ENCODE assay signal across 28 cellular contexts in the genomic region with DNA sequence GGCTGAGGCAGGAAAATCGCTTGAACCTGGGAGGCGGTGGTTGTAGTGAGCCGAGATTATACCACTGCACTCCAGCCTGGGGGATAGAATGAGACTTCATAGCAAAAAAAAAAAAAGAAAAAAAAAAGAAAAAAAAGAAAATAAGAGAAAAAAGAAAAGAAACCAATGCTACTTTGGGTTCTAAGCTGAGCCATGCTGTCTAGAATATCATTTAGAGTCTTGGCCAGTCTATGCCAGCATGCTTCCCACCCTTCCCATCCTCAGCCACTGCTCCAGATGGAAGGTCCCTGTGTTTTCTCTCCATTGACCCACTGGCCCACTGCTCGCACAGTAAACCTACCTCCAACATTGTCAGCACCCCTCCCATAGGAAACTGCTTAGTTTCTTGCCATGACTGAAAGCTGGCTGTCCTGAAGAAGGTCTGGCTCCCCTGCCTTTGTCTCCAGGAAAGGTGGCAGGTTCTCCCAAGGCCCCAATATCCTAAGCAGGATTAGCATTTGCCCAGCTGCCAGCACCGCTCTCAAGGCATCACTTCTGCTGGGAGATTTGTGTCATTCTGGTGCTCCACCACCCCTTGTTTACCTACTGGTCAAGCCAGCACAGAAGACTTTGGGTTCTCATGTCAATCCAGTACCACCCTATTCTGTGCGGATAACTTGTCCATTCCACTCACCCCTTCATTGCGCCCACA.
"Had no signal": no experiment of that assay in that cellular context is flagged by ENCODE, and none has a peak within 500 bp of the region (broad histone marks: within the 10 kb centered on the region; RNA-seq: fewer than 3 reads in every experiment).

No MANE protein-coding gene starts in this region.

- H3K36me3 Mint-ChIP-seq: activated CD4-positive, alpha-beta memory T cell treated with anti-CD3 and anti-CD28 coated beads for 36 hours; activated naive CD8-positive, alpha-beta T cell; immature natural killer cell; mesothelial cell of epicardium; naive B cell had no signal

- H3K36me3 ChIP-seq: heart left ventricle, neutrophil, pancreas, suprapubic skin, tibial nerve had no signal

- ATAC-seq: activated T-cell treated with anti-CD3 and anti-CD28 coated beads, Interleukin-2, amount 50 U/mL, for 72 hours; left colon had no signal

- H3K27me3 ChIP-seq: body of pancreas, neutrophil, pancreas, suprapubic skin, tibial nerve had no signal

- H3K4me1 Mint-ChIP-seq: activated CD4-positive, alpha-beta T cell treated with anti-CD3 and anti-CD28 coated beads, Interleukin-2, amount 10 ng/mL, durations not matched to agents 24 days and 14 days; immature natural killer cell; mesothelial cell of epicardium; nephron progenitor cell had no signal

- DNase-seq: activated CD4-positive, alpha-beta memory T cell treated with anti-CD3 and anti-CD28 coated beads for 36 hours; activated CD4-positive, alpha-beta T cell treated with anti-CD3 and anti-CD28 coated beads, Interleukin-2, amount 10 ng/mL, durations not matched to agents 24 days and 14 days; activated CD4-positive, CD25-positive, alpha-beta regulatory T cell treated with anti-CD3 and anti-CD28 coated beads, Interleukin-2, amount 50 U/mL, for 72 hours; activated naive CD4-positive, alpha-beta T cell treated with Interleukin-2 at 50 U/mL for 16 hours; activated T-cell treated with anti-CD3 and anti-CD28 coated beads for 4 hours; activated T-cell treated with anti-CD3 and anti-CD28 coated beads, Interleukin-2, amount 50 U/mL, for 72 hours; anterior cingulate cortex; body of pancreas; effector CD8-positive, alpha-beta T cell; heart left ventricle; hypothalamus; immature natural killer cell; kidney; left colon; naive B cell; nephron progenitor cell; pancreas; psoas muscle; stimulated activated CD4-positive, alpha-beta T cell treated with anti-CD3 and anti-CD28 coated beads, Interleukin-15, amount 100 ng/mL, for 24 hours; stimulated activated CD4-positive, alpha-beta T cell treated with anti-CD3 and anti-CD28 coated beads, Interleukin-2, amount 100 ng/mL, for 24 hours; stimulated activated naive CD4-positive, alpha-beta T cell; T-helper 1 cell; T1000 had no signal

- H3K4me1 ChIP-seq: body of pancreas, pancreas, psoas muscle, suprapubic skin had no signal

- H3K9me3 ChIP-seq: body of pancreas, heart left ventricle, neutrophil, pancreas, psoas muscle, suprapubic skin, tibial nerve had no signal

- H3K27ac ChIP-seq: body of pancreas, heart left ventricle, neutrophil, pancreas, psoas muscle, suprapubic skin had no signal

- H3K4me3 Mint-ChIP-seq: activated CD4-positive, alpha-beta memory T cell treated with anti-CD3 and anti-CD28 coated beads for 36 hours; activated CD4-positive, alpha-beta T cell treated with anti-CD3 and anti-CD28 coated beads, Interleukin-2, amount 10 ng/mL, durations not matched to agents 24 days and 14 days; activated naive CD8-positive, alpha-beta T cell; activated T-cell treated with anti-CD3 and anti-CD28 coated beads, Interleukin-2, amount 50 U/mL, for 72 hours; immature natural killer cell; mesothelial cell of epicardium; naive B cell; nephron progenitor cell had no signal

- H3K9me3 Mint-ChIP-seq: activated CD4-positive, alpha-beta memory T cell treated with anti-CD3 and anti-CD28 coated beads for 36 hours; activated CD4-positive, alpha-beta T cell treated with anti-CD3 and anti-CD28 coated beads, Interleukin-2, amount 10 ng/mL, durations not matched to agents 24 days and 14 days; activated T-cell treated with anti-CD3 and anti-CD28 coated beads, Interleukin-2, amount 50 U/mL, for 72 hours; immature natural killer cell; mesothelial cell of epicardium; naive B cell; nephron progenitor cell had no signal

- H3K27me3 Mint-ChIP-seq: activated naive CD8-positive, alpha-beta T cell had no signal

- H3K4me3 ChIP-seq: body of pancreas, heart left ventricle, pancreas, psoas muscle, suprapubic skin, tibial nerve had no signal

- H3K27ac Mint-ChIP-seq: activated CD4-positive, alpha-beta memory T cell treated with anti-CD3 and anti-CD28 coated beads for 36 hours; activated CD4-positive, alpha-beta T cell treated with anti-CD3 and anti-CD28 coated beads, Interleukin-2, amount 10 ng/mL, durations not matched to agents 24 days and 14 days; activated naive CD8-positive, alpha-beta T cell; activated T-cell treated with anti-CD3 and anti-CD28 coated beads, Interleukin-2, amount 50 U/mL, for 72 hours; mesothelial cell of epicardium had no signal
